Comparison of ENCODE assay signal across 8 cellular contexts in genomic region chr16:381788-382717, GRCh38. TPM values are rescaled to one million over a fixed set of nuclear protein-coding genes. Genes with fewer than 3 reads are reported as not detected.
A peak's percentile ranks its signal among the peaks of the same experiment; 100 is the strongest.
DNase-seq lines count a peak whose midpoint lies in the region; ATAC-seq and TF ChIP-seq lines count a peak whose summit lies in the region.

Gene PGAP6, minus strand, starts transcription at chr16:381978. Its CDS starts 157 bp downstream, at chr16:381821.

- peaks cover 7% of the 10 kb centered on the region for H3K4me1 ChIP-seq in RWPE2 (ENCODE audit: insufficient read depth, poor library complexity, severe bottlenecking)
- H3K4me1 ChIP-seq in tibial artery = peaks cover 0 to 41% (median 22%) of the 10 kb centered on the region in 4 donors

- no peak within 1 kb of the TSS for H3K27ac Mint-ChIP-seq in glutamatergic neuron (ENCODE audit: unreplicated experiment)

- no peaks in the 10 kb centered on the region for H3K27me3 ChIP-seq in RWPE2 (ENCODE audit: insufficient read depth, poor library complexity, severe bottlenecking)
- no peaks in the 10 kb centered on the region for H3K27me3 ChIP-seq in tibial artery

- peak within 1 kb of the TSS; percentile 69 for H3K27ac ChIP-seq in RWPE2 (ENCODE audit: poor library complexity, severe bottlenecking)
- H3K27ac ChIP-seq in tibial artery = peak within 1 kb of the TSS; percentile 86 to 87

- DNase-seq in NCI-H510A treated with DMSO at 0.1 percent for 48 hours (lab: John Stamatoyannopoulos, UW) (peak; percentile 21), NCI-H510A (lab: John Stamatoyannopoulos, UW) (no peak), RWPE2 (ENCODE audit: low spot score) (no peak), glutamatergic neuron (peak; percentile 73), omental fat pad (ENCODE audit: low spot score) (peak; percentile 44), tibial artery (peak; percentile 48 to 86)
- peak; percentile 64 for DNase-seq in activated naive CD4-positive, alpha-beta T cell treated with anti-CD3 and anti-CD28 coated beads, Interleukin-2, amount 50 U/mL, for 16 hours

- H3K4me1 Mint-ChIP-seq in glutamatergic neuron (ENCODE audit: low read depth, unreplicated experiment) = peaks cover 21% of the 10 kb centered on the region

- peaks cover 8% of the 10 kb centered on the region for H3K9me3 Mint-ChIP-seq in glutamatergic neuron (ENCODE audit: unreplicated experiment)

- H3K9me3 ChIP-seq in RWPE2 (ENCODE audit: severe bottlenecking) (no peaks in the 10 kb centered on the region), tibial artery (no peaks in the 10 kb centered on the region)

- peak within 1 kb of the TSS; percentile 87 for H3K4me3 Mint-ChIP-seq in glutamatergic neuron (ENCODE audit: unreplicated experiment)

- H3K36me3 Mint-ChIP-seq in glutamatergic neuron (ENCODE audit: unreplicated experiment) = no peaks in the 10 kb centered on the region

- TF ChIP-seq CTCF in RWPE2 (IDR thresholded peaks at IDR 0.05; ENCODE audit: poor library complexity, severe bottlenecking) (no peak), glutamatergic neuron (IDR thresholded peaks at IDR 0.05; ENCODE audit: partially characterized antibody, unreplicated experiment) (no peak), omental fat pad (IDR thresholded peaks at IDR 0.05) (no peak), tibial artery (IDR thresholded peaks at IDR 0.05) (no peak)

- peak within 1 kb of the TSS; percentile 59 for H3K4me3 ChIP-seq in RWPE2 (ENCODE audit: severe bottlenecking)
- H3K4me3 ChIP-seq in tibial artery = peak within 1 kb of the TSS; percentile 83 to 96

- H3K36me3 ChIP-seq in RWPE2 (ENCODE audit: low read depth) (peaks cover 2% of the 10 kb centered on the region; the same call in 1 of the 2 replicates), tibial artery (peaks cover 3 to 8% (median 5%) of the 10 kb centered on the region in 3 donors)

- intact Hi-C loops in tibial artery (cut with DNase I; ENCODE audit: low total_unique reads) = no loop called here

- peaks cover 5% of the 10 kb centered on the region for H3K27me3 Mint-ChIP-seq in glutamatergic neuron (ENCODE audit: unreplicated experiment)

- ATAC-seq in HG03095 (IDR thresholded peaks at IDR 0.05; ENCODE audit: unreplicated experiment) = peak; percentile 39
- ATAC-seq in RWPE2 (ENCODE audit: low read depth) = no peak
- peak; percentile 71 for ATAC-seq in omental fat pad (ENCODE audit: low FRiP score)

RNA-seq across cellular contexts. Expression of gene PGAP6, which starts in this region (rescaled TPM):
- total RNA-seq in glutamatergic neuron (ENCODE audit: unreplicated experiment) (54.5 TPM), omental fat pad (10 to 100 TPM; 27.3 to 41.1 (median 39.0) TPM)

Comparison
In these comparisons a context has a peak if more than half of its experiments do, and no peak if none do; other contexts are left out.
1. DNase-seq: peak in NCI-H510A treated with DMSO at 0.1 percent for 48 hours (single experiment), activated naive CD4-positive, alpha-beta T cell treated with anti-CD3 and anti-CD28 coated beads, Interleukin-2, amount 50 U/mL, for 16 hours (single experiment), glutamatergic neuron (single experiment), omental fat pad (single experiment) and tibial artery (2 of 2); none in NCI-H510A (single experiment) and RWPE2 (single experiment).